In the genomic region with DNA sequence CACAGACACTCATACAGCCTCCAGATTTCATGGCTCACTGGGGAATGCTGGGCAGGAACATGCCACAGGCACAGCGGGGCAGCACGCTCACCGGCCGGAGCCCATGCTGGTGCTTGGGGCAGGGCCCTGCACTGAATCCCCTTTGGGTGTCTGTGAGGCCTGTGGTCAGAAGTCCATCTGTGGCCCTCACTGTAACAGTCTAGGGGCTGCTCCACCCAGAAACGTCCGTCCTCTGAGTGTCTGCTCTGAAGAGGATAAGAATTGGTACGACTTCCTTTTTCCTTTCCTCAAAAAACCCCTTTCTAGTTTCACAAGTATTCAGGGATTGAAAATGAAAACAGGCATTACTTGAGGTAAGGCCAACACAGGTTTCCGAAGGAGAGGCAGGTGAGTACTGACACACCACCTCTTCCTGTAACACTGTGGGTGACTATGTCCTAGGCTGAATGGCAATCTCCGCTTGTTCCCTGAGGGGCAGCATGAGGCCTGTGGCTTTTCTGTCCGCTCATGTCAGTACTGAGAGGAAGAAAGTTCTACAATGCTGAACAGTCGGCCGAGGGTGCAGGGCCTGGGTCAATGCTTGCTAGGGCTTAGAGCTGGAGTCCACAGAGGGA, we compare ENCODE assay signal across 1 cellular context.
A peak's percentile ranks its signal among the peaks of the same experiment; 100 is the strongest.
TF ChIP-seq lines count a peak whose summit lies in the region.

No MANE protein-coding gene starts in this region.

TF ChIP-seq in GM12878, 131 proteins besides CTCF, POLR2A, EP300 and RAD21 (continued from another document):
- TF ChIP-seq BHLHE40 (IDR thresholded peaks at IDR 0.05; ENCODE audit: borderline replicate concordance in 1 of 2, low read depth in 2 of 2, low read length in 1 of 2) (peak; percentile 10 to 16; a peak in 1 of 4 replicates), RBBP5 (conservative IDR thresholded peaks at IDR 0.05) (no peak), ETV6 (conservative IDR thresholded peaks at IDR 0.05 in 1 of 2, IDR thresholded peaks at IDR 0.05 in 1 of 2; ENCODE audit: borderline replicate concordance in 1 of 2, low read depth in 1 of 2) (peak in 1 of 2 experiments; percentile 93; a peak in 2 of 4 replicates), FOXM1 (IDR thresholded peaks at IDR 0.05; ENCODE audit: low read depth, low read length) (no peak), TBL1XR1 (IDR thresholded peaks at IDR 0.05; ENCODE audit: low read depth, low read length) (no peak), SPI1 (IDR thresholded peaks at IDR 0.05; ENCODE audit: borderline replicate concordance, insufficient read depth, low read depth, low read length) (peak; percentile 43; the same call in 1 of the 2 replicates), IKZF2 (IDR thresholded peaks at IDR 0.05) (peak; percentile 52 to 58; a peak in 2 of 4 replicates), DPF2 (IDR thresholded peaks at IDR 0.05) (0 out of 2 replicates have a peak, but pooled peaks have one; percentile 14), IKZF1 (conservative IDR thresholded peaks at IDR 0.05) (peak; percentile 63), MXI1 (IDR thresholded peaks at IDR 0.05; ENCODE audit: low read depth, low read length) (no peak), EGR1 (IDR thresholded peaks at IDR 0.05; ENCODE audit: borderline replicate concordance in 1 of 2, low read depth in 2 of 2, low read length in 2 of 2) (peak in 1 of 2 experiments; percentile 4; a peak in 1 of 3 replicates), EED (IDR thresholded peaks at IDR 0.05; ENCODE audit: low read depth) (peak; percentile 75)
